In the genomic region with DNA sequence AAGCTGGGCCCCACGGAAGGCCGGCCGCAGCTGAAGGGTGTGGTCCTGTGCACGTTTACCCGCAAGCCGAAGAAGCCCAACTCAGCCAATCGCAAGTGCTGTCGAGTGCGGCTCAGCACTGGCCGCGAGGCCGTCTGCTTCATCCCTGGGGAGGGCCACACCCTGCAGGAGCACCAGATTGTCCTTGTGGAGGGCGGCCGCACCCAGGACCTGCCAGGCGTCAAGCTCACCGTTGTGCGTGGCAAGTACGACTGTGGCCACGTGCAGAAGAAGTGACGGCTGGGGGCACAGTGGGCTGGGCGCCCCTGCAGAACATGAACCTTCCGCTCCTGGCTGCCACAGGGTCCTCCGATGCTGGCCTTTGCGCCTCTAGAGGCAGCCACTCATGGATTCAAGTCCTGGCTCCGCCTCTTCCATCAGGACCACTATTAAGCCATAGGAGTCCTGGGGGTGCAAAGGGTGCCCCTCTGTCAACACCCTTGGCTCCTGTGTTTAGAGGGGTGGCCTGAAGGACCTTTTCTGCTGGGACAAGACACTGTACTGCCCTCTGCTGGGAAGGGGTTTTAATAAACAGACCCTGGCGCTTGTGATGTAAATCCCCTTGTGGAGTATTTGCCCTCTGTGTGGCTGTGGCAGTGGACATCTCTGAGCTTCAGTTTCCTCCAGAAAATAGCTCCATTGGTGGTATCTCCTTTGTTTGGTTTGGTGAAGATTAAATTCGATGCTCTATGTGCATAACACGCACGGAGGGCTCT, we compare ENCODE assay signal across 8 cellular contexts. TPM values are rescaled to one million over a fixed set of nuclear protein-coding genes. Genes with fewer than 3 reads are reported as not detected.
A peak's percentile ranks its signal among the peaks of the same experiment; 100 is the strongest.
DNase-seq lines count a peak whose midpoint lies in the region; ATAC-seq and TF ChIP-seq lines count a peak whose summit lies in the region.

No MANE protein-coding gene starts in this region.

- no peaks in the 10 kb centered on the region for H3K36me3 ChIP-seq in uterus

- H3K4me3 ChIP-seq in uterus = no peak overlapping the region

- no peak overlapping the region for H3K27ac ChIP-seq in uterus

- ATAC-seq in stimulated activated naive CD8-positive, alpha-beta T cell treated with anti-CD3 and anti-CD28 coated beads, Interleukin-15, Interleukin-2, amounts not matched to agents 100 U/mL and 50 U/mL, for 24 hours = no peak

- no peaks in the 10 kb centered on the region for H3K9me3 ChIP-seq in uterus

- peaks cover 0 to 7% of the 10 kb centered on the region in 2 donors for H3K4me1 ChIP-seq in uterus

- DNase-seq in DMS 273 (lab: John Stamatoyannopoulos, UW; ENCODE audit: unreplicated experiment) (peak; percentile 47), DMS 273 treated with DMSO at 0.1 percent for 48 hours (lab: John Stamatoyannopoulos, UW) (no peak), HuH-7 (ENCODE audit: low spot score) (peak; percentile 56), foreskin melanocyte (peak; percentile 32), uterus (no peak), KG1 (lab: John Stamatoyannopoulos, UW) (no peak)
- DNase-seq in activated CD4-positive, alpha-beta T cell treated with anti-CD3 and anti-CD28 coated beads for 48 hours = peak; percentile 50
- DNase-seq in stimulated activated naive CD8-positive, alpha-beta T cell treated with anti-CD3 and anti-CD28 coated beads, Interleukin-15, Interleukin-2, amounts not matched to agents 100 U/mL and 50 U/mL, for 24 hours = peak; percentile 49

- TF ChIP-seq CTCF in uterus (IDR thresholded peaks at IDR 0.05) = no peak

- H3K27me3 ChIP-seq in uterus = no peaks in the 10 kb centered on the region

- intact Hi-C loops in uterus (cut with DNase I; ENCODE audit: low total_unique reads) = no loop called here

- TF ChIP-seq POLR2A in uterus (IDR thresholded peaks at IDR 0.05) = no peak

RNA-seq across cellular contexts. Expression of a gene that starts 1.9 kb away (rescaled TPM):
- total RNA-seq in uterus = 10 to 100 TPM; 16.9 to 83.8 (median 19.2) TPM

RNA-seq across cellular contexts. Expression of a gene that starts 2.0 kb away (rescaled TPM):
- total RNA-seq in uterus = 10 to 100 TPM in 2 of 4 donors, 1 to 10 TPM in 2; 1.3 to 18.4 (median 10.6) TPM

RNA-seq across cellular contexts. Expression of a gene that starts 20.6 kb away (rescaled TPM):
- total RNA-seq in uterus = 1 to 10 TPM in 1 of 4 donors, under 1 TPM in 1, not detected in 2; 0.43 to 1.2 TPM

RNA-seq across cellular contexts. Expression of a gene that starts 32.8 kb away (rescaled TPM):
- total RNA-seq in uterus = 10 to 100 TPM in 3 of 4 donors, 1 to 10 TPM in 1; 5.2 to 37.4 (median 19.4) TPM

RNA-seq across cellular contexts. Expression of a gene that starts 33.2 kb away (rescaled TPM):
- 100 to 1,000 TPM in 2 of 4 donors, 10 to 100 TPM in 2; 46.0 to 171 (median 80.2) TPM for total RNA-seq in uterus

Comparison
In these comparisons a context has a peak if more than half of its experiments do, and no peak if none do; other contexts are left out.
1. DNase-seq: peak in DMS 273 (single experiment), HuH-7 (single experiment), activated CD4-positive, alpha-beta T cell treated with anti-CD3 and anti-CD28 coated beads for 48 hours (single experiment), foreskin melanocyte (single experiment) and stimulated activated naive CD8-positive, alpha-beta T cell treated with anti-CD3 and anti-CD28 coated beads, Interleukin-15, Interleukin-2, amounts not matched to agents 100 U/mL and 50 U/mL, for 24 hours (single experiment); none in DMS 273 treated with DMSO at 0.1 percent for 48 hours (single experiment), uterus (0 of 2) and KG1 (single experiment).